ENCODE assay signal across 27 cellular contexts in genomic region chr2:57550912-57551311, GRCh38.
"Had no signal": no experiment of that assay in that cellular context is flagged by ENCODE, and none has a peak within 500 bp of the region (broad histone marks: within the 10 kb centered on the region; RNA-seq: fewer than 3 reads in every experiment).

No MANE protein-coding gene starts in this region.

- H3K36me3 Mint-ChIP-seq: stimulated activated effector memory CD8-positive, alpha-beta T cell treated with anti-CD3 and anti-CD28 coated beads, Interleukin-12 subunit alpha, Interleukin-12 subunit beta, amount 100 ng/mL, for 72 hours; type B pancreatic cell had no signal

- H3K36me3 ChIP-seq: stomach, suprapubic skin, thoracic aorta, thyroid gland, tibial artery, tibial nerve, transverse colon, upper lobe of left lung, upper lobe of right lung, uterus, vagina had no signal

- DNase-seq: stimulated activated CD4-positive, alpha-beta T cell treated with anti-CD3 and anti-CD28 coated beads, Interleukin-2, amount 100 ng/mL, for 48 hours; stimulated activated CD4-positive, alpha-beta T cell treated with anti-CD3 and anti-CD28 coated beads, Interleukin-4, amount 100 ng/mL, for 1 hour; stimulated activated CD4-positive, alpha-beta T cell treated with anti-CD3 and anti-CD28 coated beads, Interleukin-4, amount 100 ng/mL, for 24 hours; stimulated activated CD4-positive, alpha-beta T cell treated with anti-CD3 and anti-CD28 coated beads, Interleukin-4, amount 100 ng/mL, for 4 hours; stimulated activated CD8-positive, alpha-beta memory T cell treated with anti-CD3 and anti-CD28 coated beads, Interleukin-4, amount 100 ng/mL, for 48 hours; stimulated activated naive B cell treated with anti-CD40 and anti-IgM and Interleukin-4, amounts not matched to agents 10 μg/mL and 1 μg/mL and 100 μg/mL, for 72 hours; stimulated activated naive CD4-positive, alpha-beta T cell; stimulated activated naive CD4-positive, alpha-beta T cell treated with Interleukin-2 at 50 U/mL for 16 hours; stimulated activated naive CD8-positive, alpha-beta T cell treated with anti-CD3 and anti-CD28 coated beads, Interleukin-15, amount 100 ng/mL, for 72 hours; stimulated activated naive CD8-positive, alpha-beta T cell treated with anti-CD3 and anti-CD28 coated beads, Interleukin-15, Interleukin-2, amounts not matched to agents 100 U/mL and 50 U/mL, for 24 hours; stomach; substantia nigra; testis; thyroid gland; tibial artery; transverse colon; upper lobe of left lung; upper lobe of right lung; uterus had no signal

- ATAC-seq: stimulated activated effector memory CD8-positive, alpha-beta T cell treated with anti-CD3 and anti-CD28 coated beads, Interleukin-12 subunit alpha, Interleukin-12 subunit beta, amount 100 ng/mL, for 72 hours; stimulated activated memory B cell treated with anti-CD40 and anti-IgM and Interleukin-4, amounts not matched to agents 10 μg/mL and 1 μg/mL and 100 μg/mL, for 72 hours; stimulated activated naive B cell treated with anti-CD40 and anti-IgM and Interleukin-4, amounts not matched to agents 10 μg/mL and 1 μg/mL and 100 μg/mL, for 72 hours; stimulated activated naive CD8-positive, alpha-beta T cell treated with anti-CD3 and anti-CD28 coated beads, Interleukin-15, amount 100 ng/mL, for 72 hours; stimulated activated naive CD8-positive, alpha-beta T cell treated with anti-CD3 and anti-CD28 coated beads, Interleukin-15, Interleukin-2, amounts not matched to agents 100 U/mL and 50 U/mL, for 24 hours; upper lobe of right lung had no signal

- H3K27me3 ChIP-seq: stomach, suprapubic skin, testis, thyroid gland, tibial artery, tibial nerve, transverse colon, upper lobe of left lung, upper lobe of right lung, uterus, vagina had no signal

- H3K4me1 ChIP-seq: stomach, suprapubic skin, testis, thyroid gland, tibial artery, tibial nerve, transverse colon, upper lobe of left lung, upper lobe of right lung, uterus, vagina had no signal

- H3K27ac Mint-ChIP-seq: stimulated activated effector memory CD8-positive, alpha-beta T cell treated with anti-CD3 and anti-CD28 coated beads, Interleukin-12 subunit alpha, Interleukin-12 subunit beta, amount 100 ng/mL, for 72 hours; stimulated activated memory B cell treated with anti-CD40 and anti-IgM and Interleukin-4, amounts not matched to agents 10 μg/mL and 1 μg/mL and 100 μg/mL, for 72 hours; stimulated activated naive B cell treated with anti-CD40 and anti-IgM and Interleukin-4, amounts not matched to agents 10 μg/mL and 1 μg/mL and 100 μg/mL, for 72 hours; stimulated activated naive CD8-positive, alpha-beta T cell treated with anti-CD3 and anti-CD28 coated beads, Interleukin-15, amount 100 ng/mL, for 72 hours; stimulated activated naive CD8-positive, alpha-beta T cell treated with anti-CD3 and anti-CD28 coated beads, Interleukin-15, Interleukin-2, amounts not matched to agents 100 ng/mL and 50 ng/mL, for 24 hours; type B pancreatic cell had no signal

- H3K9me3 ChIP-seq: suprapubic skin, testis, thoracic aorta, thyroid gland, tibial artery, transverse colon, upper lobe of right lung, uterus, vagina had no signal

- H3K4me1 Mint-ChIP-seq: stimulated activated effector memory CD8-positive, alpha-beta T cell treated with anti-CD3 and anti-CD28 coated beads, Interleukin-12 subunit alpha, Interleukin-12 subunit beta, amount 100 ng/mL, for 72 hours had no signal

- H3K4me3 ChIP-seq: stomach, suprapubic skin, testis, thoracic aorta, thyroid gland, tibial artery, tibial nerve, transverse colon, upper lobe of left lung, upper lobe of right lung, uterus, vagina had no signal

- H3K4me3 Mint-ChIP-seq: stimulated activated effector memory CD8-positive, alpha-beta T cell treated with anti-CD3 and anti-CD28 coated beads, Interleukin-12 subunit alpha, Interleukin-12 subunit beta, amount 100 ng/mL, for 72 hours; stimulated activated memory B cell treated with anti-CD40 and anti-IgM and Interleukin-4, amounts not matched to agents 10 μg/mL and 1 μg/mL and 100 μg/mL, for 72 hours; stimulated activated naive B cell treated with anti-CD40 and anti-IgM and Interleukin-4, amounts not matched to agents 10 μg/mL and 1 μg/mL and 100 μg/mL, for 72 hours; stimulated activated naive CD8-positive, alpha-beta T cell treated with anti-CD3 and anti-CD28 coated beads, Interleukin-15, amount 100 ng/mL, for 72 hours; stimulated activated naive CD8-positive, alpha-beta T cell treated with anti-CD3 and anti-CD28 coated beads, Interleukin-15, Interleukin-2, amounts not matched to agents 100 ng/mL and 50 ng/mL, for 24 hours; type B pancreatic cell had no signal

- H3K27ac ChIP-seq: stomach, suprapubic skin, testis, thoracic aorta, thyroid gland, tibial artery, tibial nerve, transverse colon, upper lobe of left lung, upper lobe of right lung, uterus, vagina had no signal

- H3K27me3 Mint-ChIP-seq: stimulated activated naive CD8-positive, alpha-beta T cell treated with anti-CD3 and anti-CD28 coated beads, Interleukin-15, Interleukin-2, amounts not matched to agents 100 ng/mL and 50 ng/mL, for 24 hours had no signal
